34 cellular contexts compared by ENCODE assay signal in genomic region chr2:710867-711266, GRCh38.
"Had no signal": no experiment of that assay in that cellular context is flagged by ENCODE, and none has a peak within 500 bp of the region (broad histone marks: within the 10 kb centered on the region; RNA-seq: fewer than 3 reads in every experiment).

No MANE protein-coding gene starts in this region.

- FAIRE-seq: astrocyte, colon, TTC549 had no signal

- H3K9me3 ChIP-seq: adrenal gland, body of pancreas, breast epithelium had no signal

- H3K4me3 ChIP-seq: adrenal gland, body of pancreas, breast epithelium had no signal

- ATAC-seq: activated CD8-positive, alpha-beta T cell treated with anti-CD3 and anti-CD28 coated beads for 36 hours; activated naive CD4-positive, alpha-beta T cell treated with anti-CD3 and anti-CD28 coated beads, Interleukin-2, amount 50 U/mL, for 72 hours; activated T-cell treated with anti-CD3 and anti-CD28 coated beads, Interleukin-2, amount 50 U/mL, for 4 hours; activated T-cell treated with anti-CD3 and anti-CD28 coated beads, Interleukin-2, amount 50 U/mL, for 72 hours; activated T-helper 17 cell treated with anti-CD3 and anti-CD28 coated beads, Interleukin-2, amount 50 U/mL, for 72 hours; body of pancreas had no signal

- H3K4me1 ChIP-seq: adrenal gland, body of pancreas, breast epithelium had no signal

- H3K27me3 ChIP-seq: body of pancreas, brain microvascular endothelial cell, breast epithelium had no signal

- DNase-seq: activated B cell treated with CpG ODN at 0.5 μM for 24 hours; activated CD4-positive, alpha-beta memory T cell treated with anti-CD3 and anti-CD28 coated beads for 36 hours; activated CD4-positive, alpha-beta T cell treated with anti-CD3 and anti-CD28 coated beads for 4 hours; activated CD4-positive, alpha-beta T cell treated with anti-CD3 and anti-CD28 coated beads, Interleukin-2, amount 10 ng/mL, durations not matched to agents 24 days and 14 days; activated CD4-positive, alpha-beta T cell treated with anti-CD3 and anti-CD28 coated beads, Interleukin-2, amount 50 U/mL, for 1 hour; activated CD4-positive, alpha-beta T cell treated with anti-CD3 and anti-CD28 coated beads, Interleukin-2, amount 50 U/mL, for 4 hours; activated CD4-positive, CD25-positive, alpha-beta regulatory T cell treated with anti-CD3 and anti-CD28 coated beads, Interleukin-2, amount 50 U/mL, for 72 hours; activated CD8-positive, alpha-beta memory T cell treated with anti-CD3 and anti-CD28 coated beads, Interleukin-2, amount 50 U/mL, for 4 hours; activated CD8-positive, alpha-beta T cell treated with anti-CD3 and anti-CD28 coated beads for 36 hours; activated effector memory CD4-positive, alpha-beta T cell treated with anti-CD3 and anti-CD28 coated beads, Interleukin-2, amount 50 U/mL, for 16 hours; activated gamma-delta T cell treated with Interleukin-2 at 50 U/mL for 16 hours; activated naive CD4-positive, alpha-beta T cell; activated naive CD4-positive, alpha-beta T cell treated with anti-CD3 and anti-CD28 coated beads for 36 hours; activated naive CD4-positive, alpha-beta T cell treated with anti-CD3 and anti-CD28 coated beads, Interleukin-2, amount 50 U/mL, for 16 hours; activated naive CD8-positive, alpha-beta T cell treated with anti-CD3 and anti-CD28 coated beads for 36 hours; activated T-cell treated with anti-CD3 and anti-CD28 coated beads for 4 hours; activated T-cell treated with anti-CD3 and anti-CD28 coated beads, Interleukin-2, amount 50 U/mL, for 1 hour; activated T-cell treated with anti-CD3 and anti-CD28 coated beads, Interleukin-2, amount 50 U/mL, for 4 hours; activated T-cell treated with anti-CD3 and anti-CD28 coated beads, Interleukin-2, amount 50 U/mL, for 72 hours; adrenal gland; amniotic stem cell; aorta; body of pancreas; brain microvascular endothelial cell; central memory CD4-positive, alpha-beta T cell; T-helper 2 cell; T-helper 9 cell had no signal

- H3K27ac ChIP-seq: adrenal gland, body of pancreas, brain microvascular endothelial cell, breast epithelium, VCaP had no signal

- H3K36me3 ChIP-seq: adrenal gland, brain microvascular endothelial cell, breast epithelium had no signal
